In the genomic region with DNA sequence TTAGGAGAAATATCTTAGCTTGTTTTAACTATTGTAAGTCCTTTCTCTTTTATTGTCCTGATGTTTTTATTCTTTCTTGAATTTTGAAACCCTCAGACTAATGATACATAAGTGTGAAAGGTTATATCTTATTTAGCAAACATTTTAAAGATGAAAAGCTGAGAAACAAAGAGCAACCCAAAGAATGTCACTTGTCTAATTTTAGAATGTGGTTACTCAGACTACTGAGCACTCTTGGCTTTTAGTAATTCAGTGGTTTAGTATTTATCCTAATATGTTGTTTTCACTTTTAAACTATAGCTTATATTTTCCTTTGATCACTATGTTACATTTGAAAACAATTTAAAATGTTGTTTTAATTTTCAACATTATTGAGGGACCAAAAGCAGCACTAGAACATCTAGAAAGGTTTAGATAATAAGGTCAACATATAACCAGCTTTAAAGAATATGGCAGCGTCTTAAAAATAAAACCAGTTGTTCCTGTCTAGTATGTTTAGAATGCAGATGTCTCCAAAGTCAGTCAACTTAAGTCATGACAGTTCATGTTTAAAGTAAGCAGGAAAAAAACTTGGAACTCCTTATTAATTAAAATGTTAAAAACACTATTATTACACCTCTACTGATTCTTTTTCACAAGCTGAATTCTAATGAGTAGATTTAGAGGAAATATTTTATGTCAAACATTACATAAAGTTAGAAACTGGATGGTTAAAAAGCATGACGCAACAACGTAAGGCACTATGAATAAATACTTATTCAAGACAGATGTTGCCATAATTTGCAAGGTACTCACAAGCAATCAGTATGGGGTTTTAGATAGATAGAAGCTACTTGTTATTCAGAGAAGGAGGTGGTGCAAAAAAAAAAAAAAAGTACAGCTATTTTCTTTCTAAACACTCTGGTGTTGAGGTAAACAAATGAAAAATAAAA, we compare ENCODE assay signal across 3 cellular contexts.
TF ChIP-seq lines count a peak whose summit lies in the region.

No MANE protein-coding gene starts in this region.

TF ChIP-seq in SK-N-SH, 30 proteins besides CTCF, POLR2A, EP300 and RAD21:
- no peak for TF ChIP-seq MXI1 (IDR thresholded peaks at IDR 0.05; ENCODE audit: low read depth, low read length)
- TF ChIP-seq NRF1 (IDR thresholded peaks at IDR 0.05; ENCODE audit: low read depth, low read length), result no peak
- no peak for TF ChIP-seq FOXM1 (IDR thresholded peaks at IDR 0.05; ENCODE audit: low read depth)
- TF ChIP-seq TAF1 (IDR thresholded peaks at IDR 0.05; ENCODE audit: borderline replicate concordance, low read depth, low read length), result no peak
- TF ChIP-seq YY1 (IDR thresholded peaks at IDR 0.05; ENCODE audit: low read depth), result no peak
- no peak for TF ChIP-seq NFIC (IDR thresholded peaks at IDR 0.05; ENCODE audit: borderline replicate concordance)
- no peak for TF ChIP-seq CHD2 (IDR thresholded peaks at IDR 0.05; ENCODE audit: low read length, partially characterized antibody)
- TF ChIP-seq ELF1 (IDR thresholded peaks at IDR 0.05), result no peak
- TF ChIP-seq, protein P1, sequence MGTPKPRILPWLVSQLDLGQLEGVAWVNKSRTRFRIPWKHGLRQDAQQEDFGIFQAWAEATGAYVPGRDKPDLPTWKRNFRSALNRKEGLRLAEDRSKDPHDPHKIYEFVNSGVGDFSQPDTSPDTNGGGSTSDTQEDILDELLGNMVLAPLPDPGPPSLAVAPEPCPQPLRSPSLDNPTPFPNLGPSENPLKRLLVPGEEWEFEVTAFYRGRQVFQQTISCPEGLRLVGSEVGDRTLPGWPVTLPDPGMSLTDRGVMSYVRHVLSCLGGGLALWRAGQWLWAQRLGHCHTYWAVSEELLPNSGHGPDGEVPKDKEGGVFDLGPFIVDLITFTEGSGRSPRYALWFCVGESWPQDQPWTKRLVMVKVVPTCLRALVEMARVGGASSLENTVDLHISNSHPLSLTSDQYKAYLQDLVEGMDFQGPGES (IDR thresholded peaks at IDR 0.05; ENCODE audit: low read depth, low read length), result no peak
- TF ChIP-seq, protein P2, sequence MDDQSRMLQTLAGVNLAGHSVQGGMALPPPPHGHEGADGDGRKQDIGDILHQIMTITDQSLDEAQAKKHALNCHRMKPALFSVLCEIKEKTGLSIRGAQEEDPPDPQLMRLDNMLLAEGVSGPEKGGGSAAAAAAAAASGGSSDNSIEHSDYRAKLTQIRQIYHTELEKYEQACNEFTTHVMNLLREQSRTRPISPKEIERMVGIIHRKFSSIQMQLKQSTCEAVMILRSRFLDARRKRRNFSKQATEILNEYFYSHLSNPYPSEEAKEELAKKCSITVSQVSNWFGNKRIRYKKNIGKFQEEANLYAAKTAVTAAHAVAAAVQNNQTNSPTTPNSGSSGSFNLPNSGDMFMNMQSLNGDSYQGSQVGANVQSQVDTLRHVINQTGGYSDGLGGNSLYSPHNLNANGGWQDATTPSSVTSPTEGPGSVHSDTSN (IDR thresholded peaks at IDR 0.05), result no peak
- TF ChIP-seq, protein P3, sequence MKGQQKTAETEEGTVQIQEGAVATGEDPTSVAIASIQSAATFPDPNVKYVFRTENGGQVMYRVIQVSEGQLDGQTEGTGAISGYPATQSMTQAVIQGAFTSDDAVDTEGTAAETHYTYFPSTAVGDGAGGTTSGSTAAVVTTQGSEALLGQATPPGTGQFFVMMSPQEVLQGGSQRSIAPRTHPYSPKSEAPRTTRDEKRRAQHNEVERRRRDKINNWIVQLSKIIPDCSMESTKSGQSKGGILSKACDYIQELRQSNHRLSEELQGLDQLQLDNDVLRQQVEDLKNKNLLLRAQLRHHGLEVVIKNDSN (IDR thresholded peaks at IDR 0.05; ENCODE audit: borderline replicate concordance, low read depth), result no peak
- TF ChIP-seq RCOR1 (IDR thresholded peaks at IDR 0.05; ENCODE audit: low read length), result no peak
- TF ChIP-seq, protein P4, sequence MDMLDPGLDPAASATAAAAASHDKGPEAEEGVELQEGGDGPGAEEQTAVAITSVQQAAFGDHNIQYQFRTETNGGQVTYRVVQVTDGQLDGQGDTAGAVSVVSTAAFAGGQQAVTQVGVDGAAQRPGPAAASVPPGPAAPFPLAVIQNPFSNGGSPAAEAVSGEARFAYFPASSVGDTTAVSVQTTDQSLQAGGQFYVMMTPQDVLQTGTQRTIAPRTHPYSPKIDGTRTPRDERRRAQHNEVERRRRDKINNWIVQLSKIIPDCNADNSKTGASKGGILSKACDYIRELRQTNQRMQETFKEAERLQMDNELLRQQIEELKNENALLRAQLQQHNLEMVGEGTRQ (IDR thresholded peaks at IDR 0.05; ENCODE audit: borderline replicate concordance, low read depth, low read length), result no peak
- TF ChIP-seq, protein P5, sequence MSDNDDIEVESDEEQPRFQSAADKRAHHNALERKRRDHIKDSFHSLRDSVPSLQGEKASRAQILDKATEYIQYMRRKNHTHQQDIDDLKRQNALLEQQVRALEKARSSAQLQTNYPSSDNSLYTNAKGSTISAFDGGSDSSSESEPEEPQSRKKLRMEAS (IDR thresholded peaks at IDR 0.05; ENCODE audit: low read depth), result no peak

TF ChIP-seq in SK-N-SH treated with all-trans-retinoic acid at 6 μM for 48 hours, 23 proteins besides CTCF, POLR2A, EP300 and RAD21 (continues in another document):
- TF ChIP-seq CSDC2 (CRISPR knock-in tag; IDR thresholded peaks at IDR 0.05) (no peak), OSR1 (CRISPR knock-in tag; IDR thresholded peaks at IDR 0.05) (no peak), RARB (CRISPR knock-in tag; IDR thresholded peaks at IDR 0.05) (no peak), ZNF70 (CRISPR knock-in tag; IDR thresholded peaks at IDR 0.05) (no peak), TOX (CRISPR knock-in tag; IDR thresholded peaks at IDR 0.05; ENCODE audit: borderline replicate concordance) (no peak), SNAI2 (CRISPR knock-in tag; IDR thresholded peaks at IDR 0.05) (no peak), ZFP3 (CRISPR knock-in tag; IDR thresholded peaks at IDR 0.05) (no peak), GLIS3 (CRISPR knock-in tag; IDR thresholded peaks at IDR 0.05) (no peak), BACH2 (CRISPR knock-in tag; IDR thresholded peaks at IDR 0.05; ENCODE audit: borderline replicate concordance) (no peak), ZNF8 (CRISPR knock-in tag; IDR thresholded peaks at IDR 0.05) (no peak), ISL1 (CRISPR knock-in tag; IDR thresholded peaks at IDR 0.05) (no peak), ZC3H10 (CRISPR knock-in tag; IDR thresholded peaks at IDR 0.05) (no peak)
- TF ChIP-seq, protein P6, sequence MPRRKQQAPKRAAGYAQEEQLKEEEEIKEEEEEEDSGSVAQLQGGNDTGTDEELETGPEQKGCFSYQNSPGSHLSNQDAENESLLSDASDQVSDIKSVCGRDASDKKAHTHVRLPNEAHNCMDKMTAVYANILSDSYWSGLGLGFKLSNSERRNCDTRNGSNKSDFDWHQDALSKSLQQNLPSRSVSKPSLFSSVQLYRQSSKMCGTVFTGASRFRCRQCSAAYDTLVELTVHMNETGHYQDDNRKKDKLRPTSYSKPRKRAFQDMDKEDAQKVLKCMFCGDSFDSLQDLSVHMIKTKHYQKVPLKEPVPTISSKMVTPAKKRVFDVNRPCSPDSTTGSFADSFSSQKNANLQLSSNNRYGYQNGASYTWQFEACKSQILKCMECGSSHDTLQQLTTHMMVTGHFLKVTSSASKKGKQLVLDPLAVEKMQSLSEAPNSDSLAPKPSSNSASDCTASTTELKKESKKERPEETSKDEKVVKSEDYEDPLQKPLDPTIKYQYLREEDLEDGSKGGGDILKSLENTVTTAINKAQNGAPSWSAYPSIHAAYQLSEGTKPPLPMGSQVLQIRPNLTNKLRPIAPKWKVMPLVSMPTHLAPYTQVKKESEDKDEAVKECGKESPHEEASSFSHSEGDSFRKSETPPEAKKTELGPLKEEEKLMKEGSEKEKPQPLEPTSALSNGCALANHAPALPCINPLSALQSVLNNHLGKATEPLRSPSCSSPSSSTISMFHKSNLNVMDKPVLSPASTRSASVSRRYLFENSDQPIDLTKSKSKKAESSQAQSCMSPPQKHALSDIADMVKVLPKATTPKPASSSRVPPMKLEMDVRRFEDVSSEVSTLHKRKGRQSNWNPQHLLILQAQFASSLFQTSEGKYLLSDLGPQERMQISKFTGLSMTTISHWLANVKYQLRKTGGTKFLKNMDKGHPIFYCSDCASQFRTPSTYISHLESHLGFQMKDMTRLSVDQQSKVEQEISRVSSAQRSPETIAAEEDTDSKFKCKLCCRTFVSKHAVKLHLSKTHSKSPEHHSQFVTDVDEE (CRISPR knock-in tag; IDR thresholded peaks at IDR 0.05), result no peak
- TF ChIP-seq, protein P7, sequence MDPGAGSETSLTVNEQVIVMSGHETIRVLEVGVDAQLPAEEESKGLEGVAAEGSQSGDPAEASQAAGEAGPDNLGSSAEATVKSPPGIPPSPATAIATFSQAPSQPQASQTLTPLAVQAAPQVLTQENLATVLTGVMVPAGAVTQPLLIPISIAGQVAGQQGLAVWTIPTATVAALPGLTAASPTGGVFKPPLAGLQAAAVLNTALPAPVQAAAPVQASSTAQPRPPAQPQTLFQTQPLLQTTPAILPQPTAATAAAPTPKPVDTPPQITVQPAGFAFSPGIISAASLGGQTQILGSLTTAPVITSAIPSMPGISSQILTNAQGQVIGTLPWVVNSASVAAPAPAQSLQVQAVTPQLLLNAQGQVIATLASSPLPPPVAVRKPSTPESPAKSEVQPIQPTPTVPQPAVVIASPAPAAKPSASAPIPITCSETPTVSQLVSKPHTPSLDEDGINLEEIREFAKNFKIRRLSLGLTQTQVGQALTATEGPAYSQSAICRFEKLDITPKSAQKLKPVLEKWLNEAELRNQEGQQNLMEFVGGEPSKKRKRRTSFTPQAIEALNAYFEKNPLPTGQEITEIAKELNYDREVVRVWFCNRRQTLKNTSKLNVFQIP (CRISPR knock-in tag; IDR thresholded peaks at IDR 0.05; ENCODE audit: borderline replicate concordance, low read depth), result no peak
- TF ChIP-seq, protein P8, sequence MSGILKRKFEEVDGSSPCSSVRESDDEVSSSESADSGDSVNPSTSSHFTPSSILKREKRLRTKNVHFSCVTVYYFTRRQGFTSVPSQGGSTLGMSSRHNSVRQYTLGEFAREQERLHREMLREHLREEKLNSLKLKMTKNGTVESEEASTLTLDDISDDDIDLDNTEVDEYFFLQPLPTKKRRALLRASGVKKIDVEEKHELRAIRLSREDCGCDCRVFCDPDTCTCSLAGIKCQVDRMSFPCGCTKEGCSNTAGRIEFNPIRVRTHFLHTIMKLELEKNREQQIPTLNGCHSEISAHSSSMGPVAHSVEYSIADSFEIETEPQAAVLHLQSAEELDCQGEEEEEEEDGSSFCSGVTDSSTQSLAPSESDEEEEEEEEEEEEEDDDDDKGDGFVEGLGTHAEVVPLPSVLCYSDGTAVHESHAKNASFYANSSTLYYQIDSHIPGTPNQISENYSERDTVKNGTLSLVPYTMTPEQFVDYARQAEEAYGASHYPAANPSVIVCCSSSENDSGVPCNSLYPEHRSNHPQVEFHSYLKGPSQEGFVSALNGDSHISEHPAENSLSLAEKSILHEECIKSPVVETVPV (CRISPR knock-in tag; IDR thresholded peaks at IDR 0.05), result no peak

TF ChIP-seq in H1, 55 proteins besides CTCF, POLR2A, EP300 and RAD21:
- TF ChIP-seq CEBPB (IDR thresholded peaks at IDR 0.05; ENCODE audit: low read depth, low read length) (0 out of 2 replicates have a peak, but pooled peaks have one; percentile 6), RBBP5 (IDR thresholded peaks at IDR 0.05; ENCODE audit: borderline replicate concordance, low read depth, low read length) (no peak)
